In genomic region chr11:117984471-117984870, GRCh38 we compare ENCODE assay signal across 18 cellular contexts. TPM values are rescaled to one million over a fixed set of nuclear protein-coding genes. Genes with fewer than 3 reads are reported as not detected.
A peak's percentile ranks its signal among the peaks of the same experiment; 100 is the strongest.
DNase-seq lines count a peak whose midpoint lies in the region; ATAC-seq and TF ChIP-seq lines count a peak whose summit lies in the region.
"Had no signal": no experiment of that assay in that cellular context is flagged by ENCODE, and none has a peak within 500 bp of the region (broad histone marks: within the 10 kb centered on the region; RNA-seq: fewer than 3 reads in every experiment).

No MANE protein-coding gene starts in this region.

- no peak overlapping the region for H3K27ac Mint-ChIP-seq in activated naive CD4-positive, alpha-beta T cell treated with anti-CD3 and anti-CD28 coated beads for 36 hours
- H3K27ac Mint-ChIP-seq in activated CD8-positive, alpha-beta T cell treated with anti-CD3 and anti-CD28 coated beads for 36 hours = peak overlapping the region; percentile 97
- H3K27ac Mint-ChIP-seq: HFFc6 had no signal

- no peak overlapping the region for H3K4me3 ChIP-seq in stomach smooth muscle (ENCODE audit: low read length in 2 of 2)
- H3K4me3 ChIP-seq: left lung, tibial nerve had no signal

- H3K9ac ChIP-seq in stomach smooth muscle (ENCODE audit: low read length in 2 of 2) = no peak overlapping the region

- ATAC-seq in activated CD8-positive, alpha-beta T cell treated with anti-CD3 and anti-CD28 coated beads for 36 hours = no peak
- ATAC-seq in GM21390 (IDR thresholded peaks at IDR 0.05; ENCODE audit: unreplicated experiment) = no peak
- ATAC-seq: left lung, PC-3 had no signal

- H3K4me1 Mint-ChIP-seq in activated naive CD4-positive, alpha-beta T cell treated with anti-CD3 and anti-CD28 coated beads for 36 hours (ENCODE audit: low read depth) = peaks cover 62% of the 10 kb centered on the region
- H3K4me1 Mint-ChIP-seq in activated CD8-positive, alpha-beta T cell treated with anti-CD3 and anti-CD28 coated beads for 36 hours (ENCODE audit: low read depth) = peaks cover 72% of the 10 kb centered on the region

- POLR2A ChIA-PET in activated CD8-positive, alpha-beta T cell treated with anti-CD3 and anti-CD28 coated beads for 36 hours (lab: Charles Lee) = interaction anchor here (1.0 to 33.1 kb wide), 6 partner anchors 1 to 68 kb away, joined by 4 to 710 read pairs (median 66); partner anchors contain the start of gene IL10RA

- H3K27ac ChIP-seq in stomach smooth muscle (ENCODE audit: low read length) = peak overlapping the region; percentile 11
- H3K27ac ChIP-seq: brain microvascular endothelial cell, left lung, tibial nerve had no signal

- H3K9me3 ChIP-seq in stomach smooth muscle (ENCODE audit: control insufficient read depth in 2 of 2, low read length in 2 of 2) = no peaks in the 10 kb centered on the region
- H3K9me3 ChIP-seq: left lung, tibial nerve had no signal

- H3K27me3 Mint-ChIP-seq in activated naive CD4-positive, alpha-beta T cell treated with anti-CD3 and anti-CD28 coated beads for 36 hours (ENCODE audit: low read depth) = no peaks in the 10 kb centered on the region
- no peaks in the 10 kb centered on the region for H3K27me3 Mint-ChIP-seq in activated CD8-positive, alpha-beta T cell treated with anti-CD3 and anti-CD28 coated beads for 36 hours

- peak overlapping the region; percentile 67 for H3K4me3 Mint-ChIP-seq in activated naive CD4-positive, alpha-beta T cell treated with anti-CD3 and anti-CD28 coated beads for 36 hours
- peak overlapping the region; percentile 80 for H3K4me3 Mint-ChIP-seq in activated CD8-positive, alpha-beta T cell treated with anti-CD3 and anti-CD28 coated beads for 36 hours
- H3K4me3 Mint-ChIP-seq: HFFc6 had no signal

- no peak for TF ChIP-seq CTCF in activated CD8-positive, alpha-beta T cell treated with anti-CD3 and anti-CD28 coated beads for 36 hours (IDR thresholded peaks at IDR 0.05)

- no peak for DNase-seq in activated naive CD4-positive, alpha-beta T cell treated with anti-CD3 and anti-CD28 coated beads for 36 hours
- DNase-seq in activated naive CD4-positive, alpha-beta T cell (lab: John Stamatoyannopoulos, UW) = no peak
- peak; percentile 40 for DNase-seq in activated CD8-positive, alpha-beta T cell treated with anti-CD3 and anti-CD28 coated beads for 36 hours
- peak; percentile 13 for DNase-seq in iris pigment epithelial cell (ENCODE audit: low read depth)
- DNase-seq in HK-2 (ENCODE audit: unreplicated experiment) = no peak
- DNase-seq in NCI-H2107 (lab: John Stamatoyannopoulos, UW) = no peak
- DNase-seq: brain microvascular endothelial cell; HFFc6; KG1; left lung; NCI-H1694; NCI-H510A; PC-3; retina; stimulated activated CD4-positive, alpha-beta T cell treated with anti-CD3 and anti-CD28 coated beads, Interleukin-1b, Interleukin-23, amount 100 ng/mL, for 48 hours had no signal

- CTCF ChIA-PET in activated naive CD4-positive, alpha-beta T cell treated with anti-CD3 and anti-CD28 coated beads for 36 hours (lab: Charles Lee) = interaction anchor here (0.5 to 5.1 kb wide), 4 partner anchors 32 to 721 kb away, joined by 3 to 28 read pairs (median 3); no protein-coding TSS in a partner anchor
- CTCF ChIA-PET in activated CD8-positive, alpha-beta T cell treated with anti-CD3 and anti-CD28 coated beads for 36 hours (lab: Charles Lee) = interaction anchor here (0.9 to 31.9 kb wide), 4 partner anchors 9 to 68 kb away, joined by 3 to 386 read pairs (median 26); no protein-coding TSS in a partner anchor

- intact Hi-C loops in activated naive CD4-positive, alpha-beta T cell treated with anti-CD3 and anti-CD28 coated beads for 36 hours (cut with micrococcal nuclease) = no loop called here
- intact Hi-C loops in activated CD8-positive, alpha-beta T cell treated with anti-CD3 and anti-CD28 coated beads for 36 hours (cut with micrococcal nuclease) = no loop called here

- no peaks in the 10 kb centered on the region for H3K36me3 ChIP-seq in stomach smooth muscle (ENCODE audit: control insufficient read depth in 2 of 2, insufficient read depth in 2 of 2, low read length in 2 of 2)
- H3K36me3 ChIP-seq: brain microvascular endothelial cell had no signal

- H3K27me3 ChIP-seq in stomach smooth muscle (ENCODE audit: control insufficient read depth in 1 of 2, insufficient read depth in 2 of 2, low read length in 2 of 2) = no peaks in the 10 kb centered on the region
- H3K27me3 ChIP-seq: left lung had no signal

- H3K9me3 Mint-ChIP-seq in activated naive CD4-positive, alpha-beta T cell treated with anti-CD3 and anti-CD28 coated beads for 36 hours = no peaks in the 10 kb centered on the region
- no peaks in the 10 kb centered on the region for H3K9me3 Mint-ChIP-seq in activated CD8-positive, alpha-beta T cell treated with anti-CD3 and anti-CD28 coated beads for 36 hours
- H3K9me3 Mint-ChIP-seq: HFFc6 had no signal

- H3K36me3 Mint-ChIP-seq in activated naive CD4-positive, alpha-beta T cell treated with anti-CD3 and anti-CD28 coated beads for 36 hours (ENCODE audit: low read depth) = peaks cover 11% of the 10 kb centered on the region
- peaks cover 58% of the 10 kb centered on the region for H3K36me3 Mint-ChIP-seq in activated CD8-positive, alpha-beta T cell treated with anti-CD3 and anti-CD28 coated beads for 36 hours (ENCODE audit: low read depth)

- peaks cover 26% of the 10 kb centered on the region for H3K4me1 ChIP-seq in stomach smooth muscle (ENCODE audit: control insufficient read depth, insufficient read depth, low read length)

RNA-seq across cellular contexts. Expression of gene IL10RA, which starts 1.7 kb away (rescaled TPM):
- 10 to 100 TPM; 11.3 to 16.1 TPM for total RNA-seq in activated naive CD4-positive, alpha-beta T cell treated with anti-CD3 and anti-CD28 coated beads for 36 hours
- 10 to 100 TPM; 73.3 to 80.9 TPM for total RNA-seq in activated CD8-positive, alpha-beta T cell treated with anti-CD3 and anti-CD28 coated beads for 36 hours
- total RNA-seq: HFFc6, PC-3 had no signal

RNA-seq across cellular contexts. Expression of gene TMPRSS13, which starts 55.3 kb away (rescaled TPM):
- under 1 TPM; 0.15 to 0.21 TPM for total RNA-seq in activated naive CD4-positive, alpha-beta T cell treated with anti-CD3 and anti-CD28 coated beads for 36 hours
- 1 to 10 TPM; 3.5 to 4.7 TPM for total RNA-seq in activated CD8-positive, alpha-beta T cell treated with anti-CD3 and anti-CD28 coated beads for 36 hours
- total RNA-seq: HFFc6 had no signal

Comparison
In these comparisons a context has a peak if more than half of its experiments do, and no peak if none do; other contexts are left out.
1. DNase-seq: peak in activated CD8-positive, alpha-beta T cell treated with anti-CD3 and anti-CD28 coated beads for 36 hours (single experiment) and iris pigment epithelial cell (single experiment); none in activated naive CD4-positive, alpha-beta T cell treated with anti-CD3 and anti-CD28 coated beads for 36 hours (single experiment), activated naive CD4-positive, alpha-beta T cell (0 of 4), HK-2 (single experiment) and NCI-H2107 (single experiment).
2. RNA of gene IL10RA, which starts 1.7 kb away (total RNA-seq): 73.3 to 80.9 TPM in activated CD8-positive, alpha-beta T cell treated with anti-CD3 and anti-CD28 coated beads for 36 hours; 11.3 to 16.1 TPM in activated naive CD4-positive, alpha-beta T cell treated with anti-CD3 and anti-CD28 coated beads for 36 hours; every median in the first group is over 4 times any median in the second.